Comparison of ENCODE assay signal across 13 cellular contexts in genomic region chr14:104749958-104750529, GRCh38. TPM values are rescaled to one million over a fixed set of nuclear protein-coding genes. Genes with fewer than 3 reads are reported as not detected.
DNase-seq lines count a peak whose midpoint lies in the region; ATAC-seq, FAIRE-seq and TF ChIP-seq lines count a peak whose summit lies in the region.
"Had no signal": no experiment of that assay in that cellular context is flagged by ENCODE, and none has a peak within 500 bp of the region (broad histone marks: within the 10 kb centered on the region; RNA-seq: fewer than 3 reads in every experiment).

No MANE protein-coding gene starts in this region.

- no peak for TF ChIP-seq CTCF in bronchial epithelial cell (IDR thresholded peaks at IDR 0.05; ENCODE audit: insufficient read depth, low read length, severe bottlenecking)

- ATAC-seq in HG03045 (IDR thresholded peaks at IDR 0.05; ENCODE audit: unreplicated experiment) (no peak), GM21526 (IDR thresholded peaks at IDR 0.05; ENCODE audit: low FRiP score, unreplicated experiment) (no peak)

- H3K27me3 ChIP-seq in bronchial epithelial cell (ENCODE audit: control insufficient read depth, insufficient read depth, low read length) = no peaks in the 10 kb centered on the region
- H3K27me3 ChIP-seq: adrenal gland, sigmoid colon had no signal

- peak; percentile 20 for DNase-seq in HCEC 1CT
- peak; percentile 50 for DNase-seq in bronchial epithelial cell (ENCODE audit: low read depth)
- DNase-seq in renal cortical epithelial cell (ENCODE audit: low read depth) = peak; percentile 35
- DNase-seq in activated CD8-positive, alpha-beta memory T cell treated with anti-CD3 and anti-CD28 coated beads, Interleukin-2, amount 50 U/mL, for 4 hours = no peak
- DNase-seq: adrenal gland; effector CD8-positive, alpha-beta T cell; KG1; sigmoid colon; T-helper 9 cell had no signal

- FAIRE-seq in bronchial epithelial cell (lab: Jason Lieb, UNC) = no peak
- FAIRE-seq: GM12892 had no signal

- H3K36me3 ChIP-seq in bronchial epithelial cell (ENCODE audit: control insufficient read depth, insufficient read depth, low read length) = peaks cover 4% of the 10 kb centered on the region
- H3K36me3 ChIP-seq: adrenal gland, sigmoid colon had no signal

- H3K4me3 ChIP-seq in bronchial epithelial cell (ENCODE audit: low read depth, low read length) = no peak overlapping the region
- H3K4me3 ChIP-seq: adrenal gland, mucosa of descending colon, sigmoid colon had no signal

RNA-seq across cellular contexts. Expression of gene SIVA1, which starts 2.9 kb away (rescaled TPM):
- total RNA-seq in bronchial epithelial cell (85.0 and 95.6 TPM in 2 replicates), renal cortical epithelial cell (38.8 and 248 TPM in 2 replicates)

RNA-seq across cellular contexts. Expression of gene ADSS1, which starts 26.0 kb away (rescaled TPM):
- total RNA-seq in bronchial epithelial cell (18.2 and 34.3 TPM in 2 replicates), renal cortical epithelial cell (0.87 and 2.8 TPM in 2 replicates)

RNA-seq across cellular contexts. Expression of gene AKT1, which starts 45.5 kb away (rescaled TPM):
- 164 and 191 TPM in 2 replicates for total RNA-seq in bronchial epithelial cell
- total RNA-seq in renal cortical epithelial cell = 191 and 261 TPM in 2 replicates

RNA-seq across cellular contexts. Expression of gene ZBTB42, which starts 50.9 kb away (rescaled TPM):
- total RNA-seq in bronchial epithelial cell (5.2 and 5.3 TPM in 2 replicates), renal cortical epithelial cell (7.6 and 8.1 TPM in 2 replicates)
